In genomic region chr1:150235436-150235851, GRCh38 we compare ENCODE assay signal across 9 cellular contexts. TPM values are rescaled to one million over a fixed set of nuclear protein-coding genes. Genes with fewer than 3 reads are reported as not detected.
A peak's percentile ranks its signal among the peaks of the same experiment; 100 is the strongest.
DNase-seq lines count a peak whose midpoint lies in the region; ATAC-seq lines count a peak whose summit lies in the region.
"Had no signal": no experiment of that assay in that cellular context is flagged by ENCODE, and none has a peak within 500 bp of the region (broad histone marks: within the 10 kb centered on the region; RNA-seq: fewer than 3 reads in every experiment).

No MANE protein-coding gene starts in this region.

- peak overlapping the region; percentile 76 to 100 for H3K4me3 ChIP-seq in CD4-positive, alpha-beta memory T cell (ENCODE audit: low read length in 2 of 2)
- peak overlapping the region; percentile 90 for H3K4me3 ChIP-seq in iPS DF 6.9 (ENCODE audit: low read length)

- H3K27ac Mint-ChIP-seq in CD4-positive, alpha-beta memory T cell = no peak overlapping the region
- H3K27ac Mint-ChIP-seq in activated naive CD8-positive, alpha-beta T cell treated with anti-CD3 and anti-CD28 coated beads, Interleukin-2, amount 10 ng/mL, durations not matched to agents 7 days and 5 days = no peak overlapping the region

- intact Hi-C loops in CD4-positive, alpha-beta memory T cell (cut with micrococcal nuclease) = no loop called here

- H3K4me1 ChIP-seq in CD4-positive, alpha-beta memory T cell (ENCODE audit: insufficient read depth, low read length) = peaks cover 22% of the 10 kb centered on the region
- no peaks in the 10 kb centered on the region for H3K4me1 ChIP-seq in iPS DF 6.9 (ENCODE audit: control insufficient read depth, insufficient read depth, low read length)

- peaks cover 4 to 10% of the 10 kb centered on the region in 2 donors for H3K36me3 Mint-ChIP-seq in CD4-positive, alpha-beta memory T cell
- peaks cover 5% of the 10 kb centered on the region for H3K36me3 Mint-ChIP-seq in activated naive CD8-positive, alpha-beta T cell treated with anti-CD3 and anti-CD28 coated beads, Interleukin-2, amount 10 ng/mL, durations not matched to agents 7 days and 5 days

- peak overlapping the region; percentile 99 for H3K27ac ChIP-seq in CD4-positive, alpha-beta memory T cell (ENCODE audit: low read depth, low read length)
- H3K27ac ChIP-seq in iPS DF 6.9 (ENCODE audit: low read length) (no peak overlapping the region), substantia nigra (ENCODE audit: low read depth, low read length, poor library complexity, severe bottlenecking) (peak overlapping the region; percentile 88)

- WGBS in iPS DF 6.9 (ENCODE audit: insufficient coverage, insufficient read length) = no CpG with 5 or more reads among the region's 14 CpGs

- no peaks in the 10 kb centered on the region for H3K36me3 ChIP-seq in CD4-positive, alpha-beta memory T cell (ENCODE audit: insufficient read depth, low read length)
- no peaks in the 10 kb centered on the region for H3K36me3 ChIP-seq in iPS DF 6.9 (ENCODE audit: control insufficient read depth, insufficient read depth, low read length)

- no peaks in the 10 kb centered on the region for H3K27me3 ChIP-seq in CD4-positive, alpha-beta memory T cell (ENCODE audit: insufficient read depth, low read length)
- no peaks in the 10 kb centered on the region for H3K27me3 ChIP-seq in iPS DF 6.9 (ENCODE audit: control insufficient read depth, insufficient read depth, low read length)

- H3K4me1 Mint-ChIP-seq in CD4-positive, alpha-beta memory T cell = peaks cover 12 to 19% (median 16%) of the 10 kb centered on the region in 4 donors
- H3K4me1 Mint-ChIP-seq in activated naive CD8-positive, alpha-beta T cell treated with anti-CD3 and anti-CD28 coated beads, Interleukin-2, amount 10 ng/mL, durations not matched to agents 7 days and 5 days = peaks cover 22% of the 10 kb centered on the region

- H3K9me3 Mint-ChIP-seq in CD4-positive, alpha-beta memory T cell = no peaks in the 10 kb centered on the region
- H3K9me3 Mint-ChIP-seq in activated naive CD8-positive, alpha-beta T cell treated with anti-CD3 and anti-CD28 coated beads, Interleukin-2, amount 10 ng/mL, durations not matched to agents 7 days and 5 days = no peaks in the 10 kb centered on the region

- CTCF ChIA-PET in CD4-positive, alpha-beta memory T cell (lab: Charles Lee; ENCODE audit: partially characterized antibody) = interaction anchor here (0.7 to 1.0 kb wide), 3 partner anchors 21 to 46 kb away, joined by 3 to 4 read pairs (median 3); no protein-coding TSS in a partner anchor

- H3K27me3 Mint-ChIP-seq in CD4-positive, alpha-beta memory T cell = no peaks in the 10 kb centered on the region
- H3K27me3 Mint-ChIP-seq in activated naive CD8-positive, alpha-beta T cell treated with anti-CD3 and anti-CD28 coated beads, Interleukin-2, amount 10 ng/mL, durations not matched to agents 7 days and 5 days = no peaks in the 10 kb centered on the region

- no peak for ATAC-seq in activated naive CD8-positive, alpha-beta T cell treated with anti-CD3 and anti-CD28 coated beads, Interleukin-2, amount 10 ng/mL, durations not matched to agents 7 days and 5 days (ENCODE audit: low read depth)

- DNase-seq in CD4-positive, alpha-beta memory T cell = peak; percentile 23 to 48 (median 35)
- DNase-seq in HK-2 (ENCODE audit: unreplicated experiment) = peak; percentile 38
- peak; percentile 41 for DNase-seq in activated naive CD8-positive, alpha-beta T cell treated with anti-CD3 and anti-CD28 coated beads, Interleukin-2, amount 10 ng/mL, durations not matched to agents 7 days and 5 days
- DNase-seq in iPS DF 6.9 (ENCODE audit: low read depth, low spot score) = no peak
- peak in 3 of 49 donors; percentile 25 to 60 (median 45) for DNase-seq in substantia nigra (lab: John Stamatoyannopoulos, UW)
- DNase-seq in NCI-H1930 (lab: John Stamatoyannopoulos, UW) = no peak
- no peak for DNase-seq in NCI-H1048 (lab: John Stamatoyannopoulos, UW)
- DNase-seq in DMS114 treated with DMSO at 0.1 percent for 48 hours (lab: John Stamatoyannopoulos, UW; ENCODE audit: unreplicated experiment) = no peak

- H3K9me3 ChIP-seq in CD4-positive, alpha-beta memory T cell (ENCODE audit: control insufficient read depth in 1 of 2, low read length in 2 of 2) = no peaks in the 10 kb centered on the region
- H3K9me3 ChIP-seq in iPS DF 6.9 (ENCODE audit: control insufficient read depth, insufficient read depth, low read length) = no peaks in the 10 kb centered on the region

- no peak overlapping the region for H3K4me3 Mint-ChIP-seq in CD4-positive, alpha-beta memory T cell
- no peak overlapping the region for H3K4me3 Mint-ChIP-seq in activated naive CD8-positive, alpha-beta T cell treated with anti-CD3 and anti-CD28 coated beads, Interleukin-2, amount 10 ng/mL, durations not matched to agents 7 days and 5 days

- POLR2A ChIA-PET in CD4-positive, alpha-beta memory T cell (lab: Charles Lee; ENCODE audit: partially characterized antibody) = interaction anchor here (0.7 to 3.9 kb wide), 18 partner anchors 12 to 394 kb away, joined by 3 to 55 read pairs (median 6); partner anchors contain the start of genes APH1A, CIART, ENSA and MCL1
- POLR2A ChIA-PET in activated naive CD8-positive, alpha-beta T cell treated with anti-CD3 and anti-CD28 coated beads, Interleukin-2, amount 10 ng/mL, durations not matched to agents 7 days and 5 days (lab: Charles Lee) = interaction anchor here (0.6 to 3.9 kb wide), 11 partner anchors 12 to 954 kb away, joined by 3 to 30 read pairs (median 4); partner anchors contain the start of genes CIART, PLEKHO1, RPRD2 and VPS72

RNA-seq across cellular contexts. Expression of gene ANP32E, which starts 0.5 kb away (rescaled TPM):
- 10 to 100 TPM; 53.4 to 57.9 TPM for total RNA-seq in CD4-positive, alpha-beta memory T cell
- 10 to 100 TPM; 65.6 to 66.5 TPM for polyA plus RNA-seq in CD4-positive, alpha-beta memory T cell
- total RNA-seq in activated naive CD8-positive, alpha-beta T cell treated with anti-CD3 and anti-CD28 coated beads, Interleukin-2, amount 10 ng/mL, durations not matched to agents 7 days and 5 days = 100 to 1,000 TPM; 113 to 115 TPM

RNA-seq across cellular contexts. Expression of gene CA14, which starts 22.1 kb away (rescaled TPM):
- not detected for total RNA-seq in CD4-positive, alpha-beta memory T cell
- under 1 TPM in 1 of 2 donors, not detected in 1; 0.40 TPM for polyA plus RNA-seq in CD4-positive, alpha-beta memory T cell
- not detected for total RNA-seq in activated naive CD8-positive, alpha-beta T cell treated with anti-CD3 and anti-CD28 coated beads, Interleukin-2, amount 10 ng/mL, durations not matched to agents 7 days and 5 days
- total RNA-seq: RPMI7951 had no signal

RNA-seq across cellular contexts. Expression of gene APH1A, which starts 33.4 kb away (rescaled TPM):
- total RNA-seq in CD4-positive, alpha-beta memory T cell = 100 to 1,000 TPM; 118 to 120 TPM
- 10 to 100 TPM; 45.1 to 72.0 TPM for polyA plus RNA-seq in CD4-positive, alpha-beta memory T cell
- 100 to 1,000 TPM; 127 to 128 TPM for total RNA-seq in activated naive CD8-positive, alpha-beta T cell treated with anti-CD3 and anti-CD28 coated beads, Interleukin-2, amount 10 ng/mL, durations not matched to agents 7 days and 5 days

RNA-seq across cellular contexts. Expression of gene C1orf54, which starts 37.1 kb away (rescaled TPM):
- 1 to 10 TPM; 2.5 to 3.4 TPM for total RNA-seq in CD4-positive, alpha-beta memory T cell
- 1 to 10 TPM; 5.3 to 7.4 TPM for polyA plus RNA-seq in CD4-positive, alpha-beta memory T cell
- 1 to 10 TPM; 1.7 to 3.5 TPM for total RNA-seq in activated naive CD8-positive, alpha-beta T cell treated with anti-CD3 and anti-CD28 coated beads, Interleukin-2, amount 10 ng/mL, durations not matched to agents 7 days and 5 days

RNA-seq across cellular contexts. Expression of gene CIART, which starts 46.9 kb away (rescaled TPM):
- total RNA-seq in CD4-positive, alpha-beta memory T cell = under 1 TPM; 0.67 to 0.94 TPM
- 1 to 10 TPM in 1 of 2 donors, under 1 TPM in 1; 0.36 to 2.6 TPM for polyA plus RNA-seq in CD4-positive, alpha-beta memory T cell
- total RNA-seq in activated naive CD8-positive, alpha-beta T cell treated with anti-CD3 and anti-CD28 coated beads, Interleukin-2, amount 10 ng/mL, durations not matched to agents 7 days and 5 days = 1 to 10 TPM in 1 of 2 experiments, under 1 TPM in 1; 0.91 to 1.7 TPM

Comparison
In these comparisons a context has a peak if more than half of its experiments do, and no peak if none do; other contexts are left out.
1. DNase-seq: peak in CD4-positive, alpha-beta memory T cell (5 of 5), HK-2 (single experiment) and activated naive CD8-positive, alpha-beta T cell treated with anti-CD3 and anti-CD28 coated beads, Interleukin-2, amount 10 ng/mL, durations not matched to agents 7 days and 5 days (single experiment); none in iPS DF 6.9 (single experiment), NCI-H1930 (0 of 2), NCI-H1048 (single experiment) and DMS114 treated with DMSO at 0.1 percent for 48 hours (single experiment).